In genomic region chr4:169791064-169791463, GRCh38 we compare ENCODE assay signal across 10 cellular contexts. TPM values are rescaled to one million over a fixed set of nuclear protein-coding genes. Genes with fewer than 3 reads are reported as not detected.
A peak's percentile ranks its signal among the peaks of the same experiment; 100 is the strongest.
DNase-seq lines count a peak whose midpoint lies in the region; ATAC-seq and TF ChIP-seq lines count a peak whose summit lies in the region.
"Had no signal": no experiment of that assay in that cellular context is flagged by ENCODE, and none has a peak within 500 bp of the region (broad histone marks: within the 10 kb centered on the region; RNA-seq: fewer than 3 reads in every experiment).

No MANE protein-coding gene starts in this region.

- H3K9me3 ChIP-seq in BE2C (no peaks in the 10 kb centered on the region), HUES6 (ENCODE audit: control insufficient read depth, insufficient read depth, low read depth, low read length) (no peaks in the 10 kb centered on the region), neural cell (ENCODE audit: low read length) (no peaks in the 10 kb centered on the region)
- H3K9me3 ChIP-seq: esophagus squamous epithelium had no signal

- ATAC-seq in GM19035 (IDR thresholded peaks at IDR 0.05; ENCODE audit: unreplicated experiment): no peak

- H3K79me2 ChIP-seq in neural cell (replicated peaks; ENCODE audit: insufficient read depth, low read length): no peaks in the 10 kb centered on the region

- TF ChIP-seq RAD21 in neural cell (conservative IDR thresholded peaks at IDR 0.05): no peak

- H3K9me2 ChIP-seq in neural cell (ENCODE audit: insufficient read depth, low read length): no peaks in the 10 kb centered on the region

- H3K9ac ChIP-seq in HUES6 (ENCODE audit: low read length) (no peak overlapping the region), neural cell (ENCODE audit: low read length) (no peak overlapping the region)

- H3K27ac ChIP-seq in HUES6 (ENCODE audit: low read depth, low read length): no peak overlapping the region
- peak overlapping the region; percentile 28 for H3K27ac ChIP-seq in caudate nucleus (ENCODE audit: low read depth, low read length)
- H3K27ac ChIP-seq in neural cell (ENCODE audit: low read length): peak overlapping the region; percentile 21
- H3K27ac ChIP-seq: esophagus squamous epithelium had no signal

- TF ChIP-seq CTCF in BE2C (IDR thresholded peaks at IDR 0.05; ENCODE audit: low read depth, low read length) (no peak), neural cell (IDR thresholded peaks at IDR 0.05; ENCODE audit: poor library complexity, severe bottlenecking) (no peak), foreskin fibroblast (IDR thresholded peaks at IDR 0.05; ENCODE audit: low read depth, low read length) (no peak)

- no peak for DNase-seq in BE2C
- no peak for DNase-seq in caudate nucleus (lab: John Stamatoyannopoulos, UW)
- DNase-seq in SHP77 (lab: John Stamatoyannopoulos, UW): no peak
- DNase-seq in foreskin fibroblast: no peak
- no peak for DNase-seq in activated CD4-positive, alpha-beta T cell treated with anti-CD3 and anti-CD28 coated beads, Interleukin-2, amount 50 U/mL, for 1 hour
- DNase-seq: esophagus squamous epithelium, naive B cell had no signal

- no peaks in the 10 kb centered on the region for H3K36me3 ChIP-seq in BE2C
- no peaks in the 10 kb centered on the region for H3K36me3 ChIP-seq in HUES6 (ENCODE audit: control insufficient read depth, insufficient read depth, low read length)
- no peaks in the 10 kb centered on the region for H3K36me3 ChIP-seq in neural cell (ENCODE audit: insufficient read depth, low read length)
- H3K36me3 ChIP-seq: esophagus squamous epithelium had no signal

- peaks cover 5% of the 10 kb centered on the region; the same call in 1 of the 2 replicates for H3K27me3 ChIP-seq in BE2C
- peaks cover 59% of the 10 kb centered on the region for H3K27me3 ChIP-seq in HUES6 (ENCODE audit: control insufficient read depth, insufficient read depth, low read length)
- peaks cover 30% of the 10 kb centered on the region for H3K27me3 ChIP-seq in neural cell (ENCODE audit: insufficient read depth, low read depth, low read length)

- H2AFZ ChIP-seq in neural cell (ENCODE audit: low read depth, low read length): peak overlapping the region; percentile 45

- H3K4me2 ChIP-seq in neural cell (ENCODE audit: low read length): peak overlapping the region; percentile 25

- H3F3A ChIP-seq in neural cell (ENCODE audit: insufficient read depth, low read length, poor library complexity, severe bottlenecking): no peaks in the 10 kb centered on the region

- H3K4me3 ChIP-seq in BE2C (ENCODE audit: low read depth, low read length) (peak overlapping the region; percentile 48), HUES6 (ENCODE audit: low read depth, low read length) (peak overlapping the region; percentile 55), neural cell (ENCODE audit: low read length) (peak overlapping the region; percentile 65), foreskin fibroblast (ENCODE audit: low read depth in 1 of 2, low read length in 2 of 2) (no peak overlapping the region)

- H3K4me1 ChIP-seq in BE2C (no peaks in the 10 kb centered on the region), HUES6 (ENCODE audit: control insufficient read depth, insufficient read depth, low read length) (peaks cover 4% of the 10 kb centered on the region)

- no peaks in the 10 kb centered on the region for H4K20me1 ChIP-seq in neural cell (ENCODE audit: insufficient read depth)

- TF ChIP-seq EP300 in neural cell (conservative IDR thresholded peaks at IDR 0.05; ENCODE audit: poor library complexity, severe bottlenecking): no peak

TF ChIP-seq in neural cell, 6 proteins besides CTCF, POLR2A, EP300 and RAD21:
- TF ChIP-seq EZH2 (IDR thresholded peaks at IDR 0.05; ENCODE audit: borderline replicate concordance, insufficient read depth, low read length, poor library complexity, severe bottlenecking) (no peak), REST (IDR thresholded peaks at IDR 0.05; ENCODE audit: borderline replicate concordance) (no peak), TAF1 (IDR thresholded peaks at IDR 0.05; ENCODE audit: low read depth) (no peak), SMC3 (conservative IDR thresholded peaks at IDR 0.05; ENCODE audit: poor library complexity) (no peak), POLR2AphosphoS5 (IDR thresholded peaks at IDR 0.05) (no peak), MXI1 (conservative IDR thresholded peaks at IDR 0.05; ENCODE audit: poor library complexity, severe bottlenecking) (no peak)

RNA-seq across cellular contexts. Expression of gene HPF1, which starts 33.3 kb away (rescaled TPM):
- polyA plus RNA-seq in BE2C (2012; ENCODE audit: insufficient read depth, insufficient read length, low read depth): 14.7 TPM
- polyA plus RNA-seq in neural cell: 110 and 143 TPM in 2 replicates
- 49.4 and 51.6 TPM in 2 replicates for polyA minus RNA-seq in neural cell

Comparison
In these comparisons a context has a peak if more than half of its experiments do, and no peak if none do; other contexts are left out.
1. H3K4me3 ChIP-seq: peak in BE2C (single experiment), HUES6 (single experiment) and neural cell (single experiment); none in foreskin fibroblast (0 of 2).